In genomic region chr1:51576923-51577322, GRCh38 we compare ENCODE assay signal across 16 cellular contexts.
"Had no signal": no experiment of that assay in that cellular context is flagged by ENCODE, and none has a peak within 500 bp of the region (broad histone marks: within the 10 kb centered on the region; RNA-seq: fewer than 3 reads in every experiment).

No MANE protein-coding gene starts in this region.

- H3K27ac Mint-ChIP-seq: activated naive CD4-positive, alpha-beta T cell treated with anti-CD3 and anti-CD28 coated beads for 36 hours had no signal

- DNase-seq: activated CD4-positive, alpha-beta T cell treated with anti-CD3 and anti-CD28 coated beads, Interleukin-2, amount 50 U/mL, for 4 hours; activated naive CD4-positive, alpha-beta T cell treated with anti-CD3 and anti-CD28 coated beads for 36 hours; activated T-cell treated with anti-CD3 and anti-CD28 coated beads, Interleukin-2, amount 50 U/mL, for 1 hour; adrenal gland; cerebellar nuclear complex; effector CD8-positive, alpha-beta T cell; heart right ventricle; left lung; naive thymus-derived CD8-positive, alpha-beta T cell; stimulated activated CD4-positive, alpha-beta T cell treated with anti-CD3 and anti-CD28 coated beads, Interleukin-4, amount 100 ng/mL, for 1 hour; testis; upper lobe of left lung; WERI-Rb-1 had no signal

- FAIRE-seq: astrocyte had no signal

- ATAC-seq: esophagus mucosa, heart right ventricle, left lung, sciatic nerve had no signal

- H3K4me3 Mint-ChIP-seq: activated naive CD4-positive, alpha-beta T cell treated with anti-CD3 and anti-CD28 coated beads for 36 hours had no signal

- H3K27me3 Mint-ChIP-seq: naive thymus-derived CD8-positive, alpha-beta T cell had no signal

- H3K9me3 Mint-ChIP-seq: naive thymus-derived CD8-positive, alpha-beta T cell had no signal

- H3K36me3 Mint-ChIP-seq: naive thymus-derived CD8-positive, alpha-beta T cell had no signal
